9 cellular contexts compared by ENCODE assay signal in the genomic region with DNA sequence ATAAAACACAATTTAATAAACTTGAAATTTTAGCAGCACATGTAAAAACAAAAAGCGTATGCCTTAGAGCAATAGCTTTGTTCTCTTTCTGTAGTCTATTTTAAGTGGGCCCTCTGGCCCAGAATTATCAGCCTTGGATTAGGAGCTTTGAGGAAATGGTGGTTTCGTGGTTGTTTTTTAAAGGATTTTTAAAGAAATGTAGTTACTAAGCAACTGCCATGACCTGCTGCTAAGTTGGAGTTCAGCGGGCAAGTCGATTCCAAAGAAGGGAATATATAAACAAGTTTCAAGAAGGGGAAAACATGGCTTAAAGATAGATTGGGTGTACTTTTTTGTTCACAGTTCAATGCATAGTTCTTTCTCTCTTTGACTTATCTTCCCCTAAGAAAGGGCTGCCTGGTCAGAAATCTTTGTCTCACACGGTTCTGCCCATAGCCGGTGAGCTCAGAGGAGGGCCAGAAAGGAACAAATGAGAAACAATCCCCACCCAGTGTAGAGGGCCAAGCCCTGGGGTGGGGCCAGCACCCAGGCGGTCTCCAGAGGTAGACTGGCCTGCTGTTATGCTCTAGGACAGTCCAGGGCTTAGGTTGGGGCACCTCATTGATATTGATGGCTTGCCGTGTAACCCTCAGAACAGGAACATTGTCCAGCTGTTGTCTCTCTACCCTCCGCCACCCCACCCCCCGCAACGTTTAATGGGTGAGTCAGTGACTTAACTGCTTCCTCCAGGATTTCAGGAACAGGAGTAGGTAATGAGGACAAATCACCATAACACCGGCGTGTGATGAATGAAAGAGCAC. TPM values are rescaled to one million over a fixed set of nuclear protein-coding genes. Genes with fewer than 3 reads are reported as not detected.
DNase-seq lines count a peak whose midpoint lies in the region; ATAC-seq and TF ChIP-seq lines count a peak whose summit lies in the region.
"Had no signal": no experiment of that assay in that cellular context is flagged by ENCODE, and none has a peak within 500 bp of the region (broad histone marks: within the 10 kb centered on the region; RNA-seq: fewer than 3 reads in every experiment).

No MANE protein-coding gene starts in this region.

- H3K9ac ChIP-seq in skeletal muscle tissue (ENCODE audit: low read depth in 1 of 3, low read length in 3 of 3) = no peak overlapping the region

- H3K4me1 Mint-ChIP-seq in glutamatergic neuron (ENCODE audit: low read depth, unreplicated experiment) = peaks cover 45% of the 10 kb centered on the region
- H3K4me1 Mint-ChIP-seq in natural killer cell treated with Interleukin-12 subunit alpha and Interleukin-12 subunit beta and Interleukin-15 and Interleukin-18, amount 100 ng/mL, for 72 hours (ENCODE audit: low read depth in 2 of 2) = peaks cover 7 to 13% of the 10 kb centered on the region in 2 donors
- H3K4me1 Mint-ChIP-seq in activated naive CD8-positive, alpha-beta T cell treated with anti-CD3 and anti-CD28 coated beads, Interleukin-2, amount 50 U/mL, for 24 hours = peaks cover 10% of the 10 kb centered on the region
- peaks cover 0 to 7% (median 0%) of the 10 kb centered on the region in 7 donors for H3K4me1 Mint-ChIP-seq in naive thymus-derived CD4-positive, alpha-beta T cell

- POLR2A ChIA-PET in naive thymus-derived CD4-positive, alpha-beta T cell (lab: Charles Lee) = no interaction called here

- CTCF ChIA-PET in naive thymus-derived CD4-positive, alpha-beta T cell (lab: Charles Lee) = interaction anchor here (0.7 kb wide), 1 partner anchor 18 kb away, joined by 3 read pairs; no protein-coding TSS in a partner anchor

- TF ChIP-seq CTCF in glutamatergic neuron (IDR thresholded peaks at IDR 0.05; ENCODE audit: partially characterized antibody, unreplicated experiment) = no peak

- H3K27ac ChIP-seq in SJSA1 (peak overlapping the region; percentile 92), skeletal muscle tissue (ENCODE audit: low read depth, low read length) (peak overlapping the region; percentile 12)
- H3K27ac ChIP-seq in naive thymus-derived CD4-positive, alpha-beta T cell (ENCODE audit: low read depth, low read length) = no peak overlapping the region

- H3K9me3 Mint-ChIP-seq in glutamatergic neuron (ENCODE audit: unreplicated experiment) = peaks cover 1% of the 10 kb centered on the region
- H3K9me3 Mint-ChIP-seq in natural killer cell treated with Interleukin-12 subunit alpha and Interleukin-12 subunit beta and Interleukin-15 and Interleukin-18, amount 100 ng/mL, for 72 hours = no peaks in the 10 kb centered on the region
- H3K9me3 Mint-ChIP-seq in activated naive CD8-positive, alpha-beta T cell treated with anti-CD3 and anti-CD28 coated beads, Interleukin-2, amount 50 U/mL, for 24 hours = no peaks in the 10 kb centered on the region
- no peaks in the 10 kb centered on the region for H3K9me3 Mint-ChIP-seq in naive thymus-derived CD4-positive, alpha-beta T cell

- H3K27ac Mint-ChIP-seq in glutamatergic neuron (ENCODE audit: unreplicated experiment) = peak overlapping the region; percentile 95
- H3K27ac Mint-ChIP-seq in natural killer cell treated with Interleukin-12 subunit alpha and Interleukin-12 subunit beta and Interleukin-15 and Interleukin-18, amount 100 ng/mL, for 72 hours = no peak overlapping the region
- H3K27ac Mint-ChIP-seq in activated naive CD8-positive, alpha-beta T cell treated with anti-CD3 and anti-CD28 coated beads, Interleukin-2, amount 50 U/mL, for 24 hours = no peak overlapping the region
- peak overlapping the region in 1 of 9 donors; percentile 16 for H3K27ac Mint-ChIP-seq in naive thymus-derived CD4-positive, alpha-beta T cell

- H3K9me3 ChIP-seq in SJSA1 (replicated peaks) (no peaks in the 10 kb centered on the region), skeletal muscle tissue (ENCODE audit: control insufficient read depth in 3 of 3, low read length in 3 of 3) (no peaks in the 10 kb centered on the region)
- no peaks in the 10 kb centered on the region for H3K9me3 ChIP-seq in naive thymus-derived CD4-positive, alpha-beta T cell (ENCODE audit: control insufficient read depth in 2 of 3, low read length in 3 of 3)

- peaks cover 54% of the 10 kb centered on the region for H3K4me1 ChIP-seq in SJSA1 (replicated peaks)
- peaks cover 15 to 25% (median 17%) of the 10 kb centered on the region in 3 donors for H3K4me1 ChIP-seq in skeletal muscle tissue (ENCODE audit: control insufficient read depth in 3 of 3, insufficient read depth in 3 of 3, low read length in 3 of 3)
- no peaks in the 10 kb centered on the region for H3K4me1 ChIP-seq in naive thymus-derived CD4-positive, alpha-beta T cell (ENCODE audit: control insufficient read depth in 2 of 2, insufficient read depth in 2 of 2, low read length in 2 of 2)

- H3K27me3 Mint-ChIP-seq in glutamatergic neuron (ENCODE audit: unreplicated experiment) = no peaks in the 10 kb centered on the region
- peaks cover 0 to 3% of the 10 kb centered on the region in 2 donors for H3K27me3 Mint-ChIP-seq in natural killer cell treated with Interleukin-12 subunit alpha and Interleukin-12 subunit beta and Interleukin-15 and Interleukin-18, amount 100 ng/mL, for 72 hours
- no peaks in the 10 kb centered on the region for H3K27me3 Mint-ChIP-seq in activated naive CD8-positive, alpha-beta T cell treated with anti-CD3 and anti-CD28 coated beads, Interleukin-2, amount 50 U/mL, for 24 hours
- no peaks in the 10 kb centered on the region for H3K27me3 Mint-ChIP-seq in naive thymus-derived CD4-positive, alpha-beta T cell

- H3K4me3 Mint-ChIP-seq in glutamatergic neuron (ENCODE audit: unreplicated experiment) = peak overlapping the region; percentile 75
- no peak overlapping the region for H3K4me3 Mint-ChIP-seq in natural killer cell treated with Interleukin-12 subunit alpha and Interleukin-12 subunit beta and Interleukin-15 and Interleukin-18, amount 100 ng/mL, for 72 hours
- H3K4me3 Mint-ChIP-seq in activated naive CD8-positive, alpha-beta T cell treated with anti-CD3 and anti-CD28 coated beads, Interleukin-2, amount 50 U/mL, for 24 hours = no peak overlapping the region
- H3K4me3 Mint-ChIP-seq in naive thymus-derived CD4-positive, alpha-beta T cell = no peak overlapping the region

- H3K36me3 Mint-ChIP-seq in glutamatergic neuron (ENCODE audit: unreplicated experiment) = no peaks in the 10 kb centered on the region
- H3K36me3 Mint-ChIP-seq in natural killer cell treated with Interleukin-12 subunit alpha and Interleukin-12 subunit beta and Interleukin-15 and Interleukin-18, amount 100 ng/mL, for 72 hours = no peaks in the 10 kb centered on the region
- no peaks in the 10 kb centered on the region for H3K36me3 Mint-ChIP-seq in activated naive CD8-positive, alpha-beta T cell treated with anti-CD3 and anti-CD28 coated beads, Interleukin-2, amount 50 U/mL, for 24 hours (ENCODE audit: low read depth)
- H3K36me3 Mint-ChIP-seq in naive thymus-derived CD4-positive, alpha-beta T cell = peaks cover 0 to 13% (median 4%) of the 10 kb centered on the region in 5 donors

- intact Hi-C loops in naive thymus-derived CD4-positive, alpha-beta T cell (cut with micrococcal nuclease) = no loop called here

- peaks cover 10% of the 10 kb centered on the region; the same call in 1 of the 2 replicates for H3K36me3 ChIP-seq in SJSA1
- H3K36me3 ChIP-seq in skeletal muscle tissue (ENCODE audit: control insufficient read depth in 3 of 3, insufficient read depth in 3 of 3, low read length in 3 of 3) = no peaks in the 10 kb centered on the region
- no peaks in the 10 kb centered on the region for H3K36me3 ChIP-seq in naive thymus-derived CD4-positive, alpha-beta T cell (ENCODE audit: control insufficient read depth in 2 of 3, insufficient read depth in 3 of 3, low read length in 3 of 3)

- DNase-seq in HS-5 (ENCODE audit: low read depth) = peak; percentile 22
- DNase-seq in SJSA1 (ENCODE audit: low read depth in 1 of 2, low spot score in 2 of 2) = peak; percentile 75 to 76
- DNase-seq in glutamatergic neuron = peak; percentile 27
- no peak for DNase-seq in natural killer cell treated with Interleukin-12 subunit alpha and Interleukin-12 subunit beta and Interleukin-15 and Interleukin-18, amount 100 ng/mL, for 72 hours (ENCODE audit: low spot score)
- DNase-seq in activated naive CD8-positive, alpha-beta T cell treated with anti-CD3 and anti-CD28 coated beads, Interleukin-2, amount 50 U/mL, for 24 hours = no peak
- no peak for DNase-seq in naive thymus-derived CD4-positive, alpha-beta T cell
- DNase-seq in HuH-7.5 (ENCODE audit: low spot score) = no peak

- H3K27me3 ChIP-seq in SJSA1 (replicated peaks) (no peaks in the 10 kb centered on the region), skeletal muscle tissue (ENCODE audit: control insufficient read depth in 3 of 3, insufficient read depth in 3 of 3, low read length in 3 of 3) (no peaks in the 10 kb centered on the region)
- no peaks in the 10 kb centered on the region for H3K27me3 ChIP-seq in naive thymus-derived CD4-positive, alpha-beta T cell (ENCODE audit: control insufficient read depth in 2 of 2, insufficient read depth in 2 of 2, low read length in 2 of 2)

- peak overlapping the region; percentile 4; the same call in 1 of the 2 replicates for H3K4me3 ChIP-seq in SJSA1
- no peak overlapping the region for H3K4me3 ChIP-seq in skeletal muscle tissue (ENCODE audit: low read length in 3 of 3)
- H3K4me3 ChIP-seq in naive thymus-derived CD4-positive, alpha-beta T cell (ENCODE audit: low read length) = no peak overlapping the region

- no peak for ATAC-seq in natural killer cell treated with Interleukin-12 subunit alpha and Interleukin-12 subunit beta and Interleukin-15 and Interleukin-18, amount 100 ng/mL, for 72 hours
- no peak for ATAC-seq in activated naive CD8-positive, alpha-beta T cell treated with anti-CD3 and anti-CD28 coated beads, Interleukin-2, amount 50 U/mL, for 24 hours
- ATAC-seq in naive thymus-derived CD4-positive, alpha-beta T cell = no peak

RNA-seq across cellular contexts. Expression of a gene that starts 32.5 kb away (rescaled TPM):
- 16.6 and 19.4 TPM in 2 replicates for total RNA-seq in SJSA1 (2014; rRNA removed; shearing (Covaris generic))
- 76.7 TPM for total RNA-seq in glutamatergic neuron (ENCODE audit: unreplicated experiment)
- total RNA-seq in skeletal muscle tissue = 7.3 TPM
- total RNA-seq in natural killer cell treated with Interleukin-12 subunit alpha and Interleukin-12 subunit beta and Interleukin-15 and Interleukin-18, amount 100 ng/mL, for 72 hours = 10 to 100 TPM in 1 of 2 donors, 1 to 10 TPM in 1; 9.5 to 13.2 TPM
- total RNA-seq in naive thymus-derived CD4-positive, alpha-beta T cell = 10 to 100 TPM in 1 of 5 experiments, 1 to 10 TPM in 4; 4.1 to 24.5 (median 5.5) TPM
- polyA plus RNA-seq in naive thymus-derived CD4-positive, alpha-beta T cell = 1 to 10 TPM; 3.8 to 4.2 TPM

RNA-seq across cellular contexts. Expression of a gene that starts 54.0 kb away (rescaled TPM):
- total RNA-seq in SJSA1 (2014; rRNA removed; shearing (Covaris generic)) = 0.05 TPM in 1 of 2 replicates, not detected in the other
- total RNA-seq in glutamatergic neuron (ENCODE audit: unreplicated experiment) (not detected), skeletal muscle tissue (not detected)
- total RNA-seq in natural killer cell treated with Interleukin-12 subunit alpha and Interleukin-12 subunit beta and Interleukin-15 and Interleukin-18, amount 100 ng/mL, for 72 hours = under 1 TPM; 0.17 to 0.81 TPM
- total RNA-seq in naive thymus-derived CD4-positive, alpha-beta T cell = under 1 TPM in 1 of 5 experiments, not detected in 4; 0.29 TPM
- polyA plus RNA-seq in naive thymus-derived CD4-positive, alpha-beta T cell = not detected
- total RNA-seq: dermis microvascular lymphatic vessel endothelial cell had no signal

Comparison
In these comparisons a context has a peak if more than half of its experiments do, and no peak if none do; other contexts are left out.
1. DNase-seq: peak in HS-5 (single experiment), SJSA1 (2 of 2) and glutamatergic neuron (single experiment); none in natural killer cell treated with Interleukin-12 subunit alpha and Interleukin-12 subunit beta and Interleukin-15 and Interleukin-18, amount 100 ng/mL, for 72 hours (single experiment), activated naive CD8-positive, alpha-beta T cell treated with anti-CD3 and anti-CD28 coated beads, Interleukin-2, amount 50 U/mL, for 24 hours (single experiment), naive thymus-derived CD4-positive, alpha-beta T cell (0 of 9) and HuH-7.5 (single experiment).